In genomic region chr2:212384027-212384426, GRCh38 we compare ENCODE assay signal across 18 cellular contexts.
A peak's percentile ranks its signal among the peaks of the same experiment; 100 is the strongest.
DNase-seq lines count a peak whose midpoint lies in the region; ATAC-seq and TF ChIP-seq lines count a peak whose summit lies in the region.
"Had no signal": no experiment of that assay in that cellular context is flagged by ENCODE, and none has a peak within 500 bp of the region (broad histone marks: within the 10 kb centered on the region; RNA-seq: fewer than 3 reads in every experiment).

No MANE protein-coding gene starts in this region.

- H3K27me3 ChIP-seq in cardiac muscle cell (no peaks in the 10 kb centered on the region), heart left ventricle (no peaks in the 10 kb centered on the region)

- no peaks in the 10 kb centered on the region for H3K4me1 Mint-ChIP-seq in nephron
- no peaks in the 10 kb centered on the region for H3K4me1 Mint-ChIP-seq in stimulated activated effector memory CD8-positive, alpha-beta T cell treated with anti-CD3 and anti-CD28 coated beads, Interleukin-12 subunit alpha, Interleukin-12 subunit beta, amount 100 ng/mL, for 72 hours

- WGBS in heart left ventricle, 4 donors, result 64 to 92% (median 75%) methylated on average over 2 of the region's 2 CpGs

- TF ChIP-seq POLR2A in heart left ventricle (IDR thresholded peaks at IDR 0.05), result no peak

- no peak overlapping the region for H3K4me3 Mint-ChIP-seq in nephron
- H3K4me3 Mint-ChIP-seq in stimulated activated effector memory CD8-positive, alpha-beta T cell treated with anti-CD3 and anti-CD28 coated beads, Interleukin-12 subunit alpha, Interleukin-12 subunit beta, amount 100 ng/mL, for 72 hours, result no peak overlapping the region

- H3K36me3 ChIP-seq in cardiac muscle cell, result no peaks in the 10 kb centered on the region
- no peaks in the 10 kb centered on the region for H3K36me3 ChIP-seq in heart left ventricle

- H3K9me3 Mint-ChIP-seq in nephron, result no peaks in the 10 kb centered on the region
- H3K9me3 Mint-ChIP-seq in stimulated activated effector memory CD8-positive, alpha-beta T cell treated with anti-CD3 and anti-CD28 coated beads, Interleukin-12 subunit alpha, Interleukin-12 subunit beta, amount 100 ng/mL, for 72 hours, result no peaks in the 10 kb centered on the region

- H3K4me3 ChIP-seq in cardiac muscle cell, result no peak overlapping the region
- H3K4me3 ChIP-seq in heart left ventricle, result no peak overlapping the region
- H3K4me3 ChIP-seq: K562 had no signal

- intact Hi-C loops in heart left ventricle (cut with DNase I), result no loop called here

- peak overlapping the region in 2 of 3 experiments; percentile 11 to 14 for H3K27ac Mint-ChIP-seq in nephron
- H3K27ac Mint-ChIP-seq in stimulated activated effector memory CD8-positive, alpha-beta T cell treated with anti-CD3 and anti-CD28 coated beads, Interleukin-12 subunit alpha, Interleukin-12 subunit beta, amount 100 ng/mL, for 72 hours, result no peak overlapping the region

- H3K4me1 ChIP-seq in cardiac muscle cell (ENCODE audit: low read depth), result peaks cover 18% of the 10 kb centered on the region
- no peaks in the 10 kb centered on the region for H3K4me1 ChIP-seq in heart left ventricle

- H3K27me3 Mint-ChIP-seq in nephron (ENCODE audit: low read depth), result no peaks in the 10 kb centered on the region

- no peaks in the 10 kb centered on the region for H3K36me3 Mint-ChIP-seq in nephron (ENCODE audit: low read depth)
- H3K36me3 Mint-ChIP-seq in stimulated activated effector memory CD8-positive, alpha-beta T cell treated with anti-CD3 and anti-CD28 coated beads, Interleukin-12 subunit alpha, Interleukin-12 subunit beta, amount 100 ng/mL, for 72 hours, result no peaks in the 10 kb centered on the region

- H3K27ac ChIP-seq in cardiac muscle cell (peak overlapping the region; percentile 21), heart left ventricle (no peak overlapping the region)

- ATAC-seq in heart left ventricle (no peak), HG02840 (IDR thresholded peaks at IDR 0.05; ENCODE audit: low FRiP score, unreplicated experiment) (no peak), GM19397 (IDR thresholded peaks at IDR 0.05; ENCODE audit: unreplicated experiment) (no peak)
- no peak for ATAC-seq in stimulated activated effector memory CD8-positive, alpha-beta T cell treated with anti-CD3 and anti-CD28 coated beads, Interleukin-12 subunit alpha, Interleukin-12 subunit beta, amount 100 ng/mL, for 72 hours
- ATAC-seq: K562 had no signal

- H3K9me3 ChIP-seq in cardiac muscle cell (ENCODE audit: low read depth) (no peaks in the 10 kb centered on the region), heart left ventricle (no peaks in the 10 kb centered on the region)
- H3K9me3 ChIP-seq: SK-N-SH had no signal

- DNase-seq in cardiac muscle cell (ENCODE audit: low read depth in 1 of 2, low spot score in 1 of 2) (no peak), heart left ventricle (no peak), astrocyte of the hippocampus (ENCODE audit: low read depth, low spot score) (peak; percentile 50)
- DNase-seq in stimulated activated effector memory CD8-positive, alpha-beta T cell treated with anti-CD3 and anti-CD28 coated beads, Interleukin-12 subunit alpha, Interleukin-12 subunit beta, amount 100 ng/mL, for 72 hours (ENCODE audit: low spot score in 2 of 2), result no peak
- DNase-seq: 8988T, COR-L47, DMS79, GF-D8, Kasumi-1, NCI-H1092 treated with DMSO at 0.1 percent for 48 hours, NCI-H1436, NCI-H187 treated with DMSO at 0.1 percent for 48 hours, NCI-H774, SK-N-SH had no signal

- no peak for TF ChIP-seq CTCF in cardiac muscle cell (IDR thresholded peaks at IDR 0.05; ENCODE audit: low read depth, low read length)
- no peak for TF ChIP-seq CTCF in heart left ventricle (IDR thresholded peaks at IDR 0.05)
- no peak for TF ChIP-seq CTCF in nephron (IDR thresholded peaks at IDR 0.05; ENCODE audit: unreplicated experiment in 3 of 3)
